9 cellular contexts compared by ENCODE assay signal in the genomic region with DNA sequence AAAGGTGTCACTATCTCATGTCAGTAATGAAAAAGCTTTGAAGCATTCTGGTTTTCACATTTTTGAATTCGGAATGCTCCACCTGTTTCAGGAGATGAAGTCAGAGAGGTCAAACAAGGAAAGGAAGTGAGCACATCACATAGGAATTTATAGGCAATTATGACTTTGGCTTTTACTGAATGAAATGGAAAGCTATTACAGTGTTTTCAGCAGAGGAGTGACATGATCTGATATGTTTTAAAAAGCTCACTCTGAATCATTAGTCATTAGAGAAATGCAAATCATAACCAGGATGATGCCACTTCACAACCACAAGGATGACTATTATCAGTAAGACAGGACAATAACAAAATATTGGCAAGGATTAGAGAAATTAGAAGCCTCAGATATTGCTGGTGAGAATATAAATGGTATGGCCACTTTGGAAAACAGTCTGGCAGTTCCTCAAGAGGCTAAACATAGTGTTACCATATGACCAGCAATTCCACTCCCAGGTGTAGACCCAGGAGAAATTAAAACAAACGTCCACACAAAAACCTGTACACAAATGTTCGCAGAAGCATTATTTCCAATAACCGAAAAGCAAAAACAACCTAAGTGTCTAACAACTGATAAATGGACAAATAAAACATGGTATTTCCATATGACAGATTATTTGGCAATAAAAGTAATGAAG. TPM values are rescaled to one million over a fixed set of nuclear protein-coding genes. Genes with fewer than 3 reads are reported as not detected.
A peak's percentile ranks its signal among the peaks of the same experiment; 100 is the strongest.
DNase-seq lines count a peak whose midpoint lies in the region; FAIRE-seq and TF ChIP-seq lines count a peak whose summit lies in the region.
"Had no signal": no experiment of that assay in that cellular context is flagged by ENCODE, and none has a peak within 500 bp of the region (broad histone marks: within the 10 kb centered on the region; RNA-seq: fewer than 3 reads in every experiment).

No MANE protein-coding gene starts in this region.

- peaks cover 22 to 50% of the 10 kb centered on the region in 2 experiments for H3K36me3 ChIP-seq in HEK293 (ENCODE audit: control insufficient read depth in 2 of 2, insufficient read depth in 1 of 2, low read length in 2 of 2)
- H3K36me3 ChIP-seq in OCI-LY3 (replicated peaks; ENCODE audit: low read depth, low read length) = peaks cover 58% of the 10 kb centered on the region
- peaks cover 94% of the 10 kb centered on the region for H3K36me3 ChIP-seq in OCI-LY7 (ENCODE audit: insufficient read depth, low read length)
- H3K36me3 ChIP-seq: pancreas had no signal

- H3K27ac ChIP-seq in HEK293 (ENCODE audit: extremely low read depth, low read depth, low read length) (no peak overlapping the region), OCI-LY3 (ENCODE audit: low read length) (no peak overlapping the region), OCI-LY7 (ENCODE audit: low read depth, low read length, poor library complexity, severe bottlenecking) (no peak overlapping the region)
- H3K27ac ChIP-seq: pancreas had no signal

- intact Hi-C loops in OCI-LY7 (cut with micrococcal nuclease; ENCODE audit: unreplicated experiment) = no loop called here

- H3K36me3 Mint-ChIP-seq in mesothelial cell of epicardium (peaks cover 45% of the 10 kb centered on the region), nephron progenitor cell (ENCODE audit: low read depth) (peaks cover 95% of the 10 kb centered on the region)
- H3K36me3 Mint-ChIP-seq in activated CD4-positive, alpha-beta T cell treated with anti-CD3 and anti-CD28 coated beads, Interleukin-2, amount 10 ng/mL, durations not matched to agents 7 days and 5 days (ENCODE audit: low read depth) = peaks cover 36% of the 10 kb centered on the region

- H3K9ac ChIP-seq in OCI-LY3 (ENCODE audit: low read length) = no peak overlapping the region

- FAIRE-seq in GM18507 (lab: Jason Lieb, UNC) = peak; percentile 51
- FAIRE-seq: pancreas had no signal

- H4K20me1 ChIP-seq in OCI-LY3 (ENCODE audit: insufficient read depth, low read length) (no peaks in the 10 kb centered on the region), OCI-LY7 (ENCODE audit: insufficient read depth, low read length) (no peaks in the 10 kb centered on the region)

- H3K4me3 ChIP-seq in HEK293 (ENCODE audit: low read depth, low read length) (no peak overlapping the region), OCI-LY3 (ENCODE audit: low read length) (no peak overlapping the region), OCI-LY7 (ENCODE audit: low read depth, low read length, poor library complexity, severe bottlenecking) (no peak overlapping the region)
- H3K4me3 ChIP-seq: pancreas had no signal

- H3K9me3 Mint-ChIP-seq in mesothelial cell of epicardium = no peaks in the 10 kb centered on the region
- H3K9me3 Mint-ChIP-seq in activated CD4-positive, alpha-beta T cell treated with anti-CD3 and anti-CD28 coated beads, Interleukin-2, amount 10 ng/mL, durations not matched to agents 7 days and 5 days = no peaks in the 10 kb centered on the region
- no peaks in the 10 kb centered on the region for H3K9me3 Mint-ChIP-seq in nephron progenitor cell

- H3K9me2 ChIP-seq in OCI-LY7 (ENCODE audit: insufficient read depth, low read length) = no peaks in the 10 kb centered on the region

- H3K4me1 ChIP-seq in HEK293 (ENCODE audit: control insufficient read depth, insufficient read depth, low read length) (no peaks in the 10 kb centered on the region), OCI-LY3 (ENCODE audit: low read length) (peaks cover 18% of the 10 kb centered on the region), OCI-LY7 (ENCODE audit: insufficient read depth, low read length, poor library complexity, severe bottlenecking) (peaks cover 13% of the 10 kb centered on the region)

- CTCF ChIA-PET in HEK293 (lab: Yijun Ruan, JAX) (interaction anchor here (2.3 kb wide), 1 partner anchor 117 kb away, joined by 9 read pairs; no protein-coding TSS in a partner anchor), OCI-LY7 (lab: Charles Lee; ENCODE audit: unreplicated experiment) (no interaction called here)
- CTCF ChIA-PET in activated CD4-positive, alpha-beta T cell treated with anti-CD3 and anti-CD28 coated beads, Interleukin-2, amount 10 ng/mL, durations not matched to agents 7 days and 5 days (lab: Charles Lee) = no interaction called here

- no peak overlapping the region for H3K4me3 Mint-ChIP-seq in mesothelial cell of epicardium
- H3K4me3 Mint-ChIP-seq in activated CD4-positive, alpha-beta T cell treated with anti-CD3 and anti-CD28 coated beads, Interleukin-2, amount 10 ng/mL, durations not matched to agents 7 days and 5 days = no peak overlapping the region
- H3K4me3 Mint-ChIP-seq in nephron progenitor cell = no peak overlapping the region

- H3K27me3 Mint-ChIP-seq in mesothelial cell of epicardium (ENCODE audit: low read depth) = no peaks in the 10 kb centered on the region
- H3K27me3 Mint-ChIP-seq in activated CD4-positive, alpha-beta T cell treated with anti-CD3 and anti-CD28 coated beads, Interleukin-2, amount 10 ng/mL, durations not matched to agents 7 days and 5 days = no peaks in the 10 kb centered on the region
- no peaks in the 10 kb centered on the region for H3K27me3 Mint-ChIP-seq in nephron progenitor cell (ENCODE audit: low read depth, poor library complexity)

- no peak overlapping the region for H2AFZ ChIP-seq in OCI-LY3 (ENCODE audit: low read depth, low read length)
- no peak overlapping the region for H2AFZ ChIP-seq in OCI-LY7 (ENCODE audit: low read length)

- no peak for DNase-seq in GM18507 (ENCODE audit: extremely low spot score, insufficient read length, low read depth)
- DNase-seq in mesothelial cell of epicardium (ENCODE audit: low spot score in 2 of 2, unreplicated experiment in 2 of 2) = no peak
- DNase-seq in activated CD4-positive, alpha-beta T cell treated with anti-CD3 and anti-CD28 coated beads, Interleukin-2, amount 10 ng/mL, durations not matched to agents 7 days and 5 days = no peak
- DNase-seq in SK-N-DZ (ENCODE audit: low spot score) = no peak
- DNase-seq in OCI-LY7 (ENCODE audit: low spot score) = no peak
- DNase-seq in nephron progenitor cell = no peak
- DNase-seq: pancreas had no signal

- no TSS peak for BruUV-seq in OCI-LY7 (replicated peaks; lab: Mats Ljungman, UMichigan)

- peaks cover 14% of the 10 kb centered on the region for H3K4me1 Mint-ChIP-seq in mesothelial cell of epicardium
- H3K4me1 Mint-ChIP-seq in activated CD4-positive, alpha-beta T cell treated with anti-CD3 and anti-CD28 coated beads, Interleukin-2, amount 10 ng/mL, durations not matched to agents 7 days and 5 days = peaks cover 14% of the 10 kb centered on the region
- peaks cover 13% of the 10 kb centered on the region for H3K4me1 Mint-ChIP-seq in nephron progenitor cell

- peaks cover 20% of the 10 kb centered on the region for H3K79me2 ChIP-seq in OCI-LY3 (ENCODE audit: low read length)
- H3K79me2 ChIP-seq in OCI-LY7 (ENCODE audit: insufficient read depth, low read depth, low read length) = peaks cover 14% of the 10 kb centered on the region; the same call in 1 of the 2 replicates

- H3K4me2 ChIP-seq in OCI-LY3 (ENCODE audit: low read length) = peak overlapping the region; percentile 0; the same call in 1 of the 2 replicates
- no peak overlapping the region for H3K4me2 ChIP-seq in OCI-LY7 (ENCODE audit: low read length)

- POLR2A ChIA-PET in HEK293 (lab: Yijun Ruan, JAX) (no interaction called here), OCI-LY7 (lab: Charles Lee) (interaction anchor here (1.2 kb wide), 1 partner anchor 9 kb away, joined by 3 read pairs; no protein-coding TSS in a partner anchor)
- POLR2A ChIA-PET in activated CD4-positive, alpha-beta T cell treated with anti-CD3 and anti-CD28 coated beads, Interleukin-2, amount 10 ng/mL, durations not matched to agents 7 days and 5 days (lab: Charles Lee) = no interaction called here

- H3K27ac Mint-ChIP-seq in mesothelial cell of epicardium (peak overlapping the region; percentile 68), nephron progenitor cell (no peak overlapping the region)
- no peak overlapping the region for H3K27ac Mint-ChIP-seq in activated CD4-positive, alpha-beta T cell treated with anti-CD3 and anti-CD28 coated beads, Interleukin-2, amount 10 ng/mL, durations not matched to agents 7 days and 5 days

- no peaks in the 10 kb centered on the region for H3K27me3 ChIP-seq in OCI-LY3 (ENCODE audit: low read depth, low read length)
- H3K27me3 ChIP-seq: pancreas had no signal

- TF ChIP-seq CTCF in HEK293 (tag by site-specific recombination; IDR thresholded peaks at IDR 0.05) (no peak), OCI-LY3 (IDR thresholded peaks at IDR 0.05; ENCODE audit: low read depth, low read length) (no peak), mesothelial cell of epicardium (IDR thresholded peaks at IDR 0.05; ENCODE audit: unreplicated experiment) (no peak), OCI-LY7 (conservative IDR thresholded peaks at IDR 0.05; ENCODE audit: low read length) (no peak), nephron progenitor cell (IDR thresholded peaks at IDR 0.05) (no peak)

- H3K9me3 ChIP-seq in HEK293 (ENCODE audit: control insufficient read depth, insufficient read depth, low read depth, low read length) (no peaks in the 10 kb centered on the region), OCI-LY3 (ENCODE audit: insufficient read depth, low read length) (no peaks in the 10 kb centered on the region), OCI-LY7 (ENCODE audit: low read length) (no peaks in the 10 kb centered on the region)
- H3K9me3 ChIP-seq: pancreas had no signal

TF ChIP-seq in HEK293, 187 proteins besides CTCF, POLR2A, EP300 and RAD21 (continues in another document):
- TF ChIP-seq ZNF239 (tag by site-specific recombination; IDR thresholded peaks at IDR 0.05) = no peak

RNA-seq across cellular contexts. Expression of a gene that starts 7.5 kb away (rescaled TPM):
- total RNA-seq in mesothelial cell of epicardium (13.9 to 15.6 TPM (median 14.2 TPM) in 3 replicates), OCI-LY7 (2022) (18.3 and 19.2 TPM in 2 replicates)
- total RNA-seq in activated CD4-positive, alpha-beta T cell treated with anti-CD3 and anti-CD28 coated beads, Interleukin-2, amount 10 ng/mL, durations not matched to agents 7 days and 5 days = 10 to 100 TPM in 1 of 2 experiments, 1 to 10 TPM in 1; 10.0 to 10.6 TPM
- 20.5 and 25.2 TPM in 2 replicates for polyA plus RNA-seq in SK-N-DZ (2014; cell fraction: cytosol; rRNA removed)
- polyA plus RNA-seq in SK-N-DZ (2014; cell fraction: nucleus; rRNA removed) = 13.0 and 18.6 TPM in 2 replicates
- 10.9 and 13.3 TPM in 2 replicates for total RNA-seq in OCI-LY7 (2014; rRNA removed; shearing (Covaris generic))

RNA-seq across cellular contexts. Expression of a gene that starts 34.3 kb away (rescaled TPM):
- 0.20 to 1.3 TPM (median 0.97 TPM) in 3 replicates for total RNA-seq in mesothelial cell of epicardium
- total RNA-seq in activated CD4-positive, alpha-beta T cell treated with anti-CD3 and anti-CD28 coated beads, Interleukin-2, amount 10 ng/mL, durations not matched to agents 7 days and 5 days = under 1 TPM; 0.10 to 0.33 TPM
- 0.09 and 0.30 TPM in 2 replicates for polyA plus RNA-seq in SK-N-DZ (2014; cell fraction: cytosol; rRNA removed)
- 0.94 and 1.2 TPM in 2 replicates for polyA plus RNA-seq in SK-N-DZ (2014; cell fraction: nucleus; rRNA removed)
- total RNA-seq in OCI-LY7 (2014; rRNA removed; shearing (Covaris generic)) = 0.92 TPM in 1 of 2 replicates, not detected in the other
- not detected in 2 replicates for total RNA-seq in OCI-LY7 (2022)

RNA-seq across cellular contexts. Expression of a gene that starts 35.7 kb away (rescaled TPM):
- total RNA-seq in mesothelial cell of epicardium = 70.0 to 74.3 TPM (median 72.9 TPM) in 3 replicates
- total RNA-seq in activated CD4-positive, alpha-beta T cell treated with anti-CD3 and anti-CD28 coated beads, Interleukin-2, amount 10 ng/mL, durations not matched to agents 7 days and 5 days = 10 to 100 TPM; 51.1 to 67.9 TPM
- polyA plus RNA-seq in SK-N-DZ (2014; cell fraction: cytosol; rRNA removed) = 14.9 and 15.4 TPM in 2 replicates
- polyA plus RNA-seq in SK-N-DZ (2014; cell fraction: nucleus; rRNA removed) = 34.5 and 45.4 TPM in 2 replicates
- 23.5 and 30.7 TPM in 2 replicates for total RNA-seq in OCI-LY7 (2014; rRNA removed; shearing (Covaris generic))
- total RNA-seq in OCI-LY7 (2022) = 56.5 and 57.1 TPM in 2 replicates
